In genomic region chr6:46221221-46221793, GRCh38 we compare ENCODE assay signal across 8 cellular contexts. TPM values are rescaled to one million over a fixed set of nuclear protein-coding genes. Genes with fewer than 3 reads are reported as not detected.
DNase-seq lines count a peak whose midpoint lies in the region; ATAC-seq, FAIRE-seq and TF ChIP-seq lines count a peak whose summit lies in the region.

No MANE protein-coding gene starts in this region.

- H3K9me3 ChIP-seq in thoracic aorta: no peaks in the 10 kb centered on the region

- no peaks in the 10 kb centered on the region for H3K27me3 ChIP-seq in thoracic aorta (replicated peaks; ENCODE audit: insufficient read depth)

- FAIRE-seq in islet of Langerhans (lab: Jason Lieb, UNC): peak; percentile 87

- no peak overlapping the region for H3K4me3 ChIP-seq in thoracic aorta

- H3K9me3 Mint-ChIP-seq in brain: peaks cover 0 to 3% (median 0%) of the 10 kb centered on the region in 5 experiments

- TF ChIP-seq CTCF in brain (conservative IDR thresholded peaks at IDR 0.05): peak; percentile 86 to 87
- TF ChIP-seq CTCF in thoracic aorta (IDR thresholded peaks at IDR 0.05): peak; percentile 73

- ATAC-seq in GM19452 (IDR thresholded peaks at IDR 0.05; ENCODE audit: unreplicated experiment) (peak; percentile 59), HG03342 (IDR thresholded peaks at IDR 0.05; ENCODE audit: unreplicated experiment) (peak; percentile 55), thoracic aorta (ENCODE audit: insufficient number of reproducible peaks, low FRiP score, low read depth) (no peak)

- H3K36me3 ChIP-seq in thoracic aorta: no peaks in the 10 kb centered on the region

- H3K36me3 Mint-ChIP-seq in brain: no peaks in the 10 kb centered on the region

- no peaks in the 10 kb centered on the region for H3K27me3 Mint-ChIP-seq in brain

- no peak overlapping the region for H3K27ac Mint-ChIP-seq in brain

- H3K4me3 Mint-ChIP-seq in brain: no peak overlapping the region

- H3K4me1 Mint-ChIP-seq in brain: peaks cover 4% of the 10 kb centered on the region

- H3K27ac ChIP-seq in thoracic aorta: peak overlapping the region in 1 of 2 donors; percentile 90

- H3K4me1 ChIP-seq in thoracic aorta (ENCODE audit: control insufficient read depth in 1 of 2, low read depth in 2 of 2): peaks cover 25 to 36% of the 10 kb centered on the region in 2 donors

- DNase-seq in EH (ENCODE audit: low read depth) (peak; percentile 24), NCI-H460 (ENCODE audit: extremely low read depth, low read depth) (peak; percentile 15), thoracic aorta (ENCODE audit: low spot score) (no peak), NK-92 (lab: John Stamatoyannopoulos, UW; ENCODE audit: unreplicated experiment) (no peak)

RNA-seq across cellular contexts. Expression of gene ENPP5, which starts 50.5 kb away (rescaled TPM):
- not detected in 2 replicates for total RNA-seq in NCI-H460 (2014; rRNA removed; shearing (Covaris generic))
- polyA plus RNA-seq in NCI-H460 (2014; cell fraction: nucleus; rRNA removed): not detected in 2 replicates
- 3.1 TPM for polyA plus RNA-seq in brain (ENCODE audit: insufficient read depth, low read depth, low replicate concordance)
- 1 to 10 TPM; 2.7 to 9.4 TPM for total RNA-seq in thoracic aorta

Comparison
In these comparisons a context has a peak if more than half of its experiments do, and no peak if none do; other contexts are left out.
1. DNase-seq: peak in EH (single experiment) and NCI-H460 (single experiment); none in thoracic aorta (single experiment) and NK-92 (single experiment).